25 cellular contexts compared by ENCODE assay signal in genomic region chr22:39984006-39984405, GRCh38. TPM values are rescaled to one million over a fixed set of nuclear protein-coding genes. Genes with fewer than 3 reads are reported as not detected.
DNase-seq lines count a peak whose midpoint lies in the region; ATAC-seq and TF ChIP-seq lines count a peak whose summit lies in the region.
"Had no signal": no experiment of that assay in that cellular context is flagged by ENCODE, and none has a peak within 500 bp of the region (broad histone marks: within the 10 kb centered on the region; RNA-seq: fewer than 3 reads in every experiment).

No MANE protein-coding gene starts in this region.

- TF ChIP-seq CTCF in osteoblast (IDR thresholded peaks at IDR 0.05; ENCODE audit: extremely low read depth, low read depth, low read length) (no peak), GM10248 (IDR thresholded peaks at IDR 0.05; ENCODE audit: control extremely low read depth, extremely low read depth, low read depth, missing control alignments) (no peak)

- DNase-seq in EH (ENCODE audit: low read depth): peak; percentile 11
- peak; percentile 60 for DNase-seq in SK-MEL-5 (ENCODE audit: low read depth, low spot score)
- peak; percentile 60 for DNase-seq in osteoblast (ENCODE audit: insufficient read length, low spot score, missing footprints)
- no peak for DNase-seq in GM10248 (ENCODE audit: extremely low spot score)
- DNase-seq: activated CD8-positive, alpha-beta T cell treated with anti-CD3 and anti-CD28 coated beads for 36 hours; activated naive CD4-positive, alpha-beta T cell; aorta; DMS53; effector memory CD8-positive, alpha-beta T cell; H7; NCI-H1048; NCI-H2029; NCI-H345; NK-92 treated with Interleukin-12 subunit alpha and Interleukin-12 subunit beta, amount 100 ng/mL, for 24 hours; occipital lobe; right cardiac atrium; stimulated activated CD4-positive, alpha-beta T cell treated with anti-CD3 and anti-CD28 coated beads, Interleukin-12 subunit alpha, Interleukin-12 subunit beta, amount 100 ng/mL, for 4 hours; substantia nigra; T1000 had no signal

- H3K4me3 ChIP-seq in esophagus (ENCODE audit: low read depth in 1 of 2, low read length in 2 of 2): no peak overlapping the region
- H3K4me3 ChIP-seq in osteoblast (ENCODE audit: insufficient read depth, low read length): no peak overlapping the region
- H3K4me3 ChIP-seq: hepatocyte had no signal

- POLR2A ChIA-PET in GM10248 (lab: Yijun Ruan, JAX): no interaction called here

- H3K4me2 ChIP-seq in osteoblast (ENCODE audit: insufficient read depth, low read length): no peak overlapping the region
- H3K4me2 ChIP-seq: hepatocyte had no signal

- no peaks in the 10 kb centered on the region for H3K36me3 ChIP-seq in esophagus (ENCODE audit: control insufficient read depth in 2 of 2, insufficient read depth in 2 of 2, low read length in 1 of 2)
- H3K36me3 ChIP-seq in osteoblast (ENCODE audit: insufficient read depth, low read length): no peaks in the 10 kb centered on the region

- no peak for ATAC-seq in HG02870 (IDR thresholded peaks at IDR 0.05; ENCODE audit: unreplicated experiment)
- ATAC-seq in HG03159 (IDR thresholded peaks at IDR 0.05; ENCODE audit: unreplicated experiment): no peak
- ATAC-seq: activated CD8-positive, alpha-beta T cell treated with anti-CD3 and anti-CD28 coated beads for 36 hours; effector memory CD8-positive, alpha-beta T cell; right cardiac atrium had no signal

- no peaks in the 10 kb centered on the region for H3K79me2 ChIP-seq in osteoblast (ENCODE audit: insufficient read depth, low read length)
- H3K79me2 ChIP-seq: hepatocyte had no signal

- H3K9me3 ChIP-seq in esophagus (ENCODE audit: control insufficient read depth in 2 of 2, insufficient read depth in 1 of 2, low read depth in 1 of 2, low read length in 1 of 2): no peaks in the 10 kb centered on the region
- no peaks in the 10 kb centered on the region for H3K9me3 ChIP-seq in osteoblast (ENCODE audit: low read depth, low read length)

- in situ Hi-C loops in SK-MEL-5 (cut with HindIII; ENCODE audit: low pct_unique_long_range_greater_than_20kb, low sequenced_read_pairs): no loop called here

- H3K4me1 ChIP-seq in esophagus (ENCODE audit: control insufficient read depth in 2 of 2, insufficient read depth in 2 of 2, low read length in 1 of 2): peaks cover 8 to 9% of the 10 kb centered on the region in 2 donors
- no peaks in the 10 kb centered on the region for H3K4me1 ChIP-seq in osteoblast (ENCODE audit: insufficient read depth, low read length)

- 36 to 44% methylated on average over 2 of the region's 2 CpGs for WGBS in esophagus, 2 donors

- no peak overlapping the region for H2AFZ ChIP-seq in osteoblast (ENCODE audit: low read length)
- H2AFZ ChIP-seq: hepatocyte had no signal

- no peaks in the 10 kb centered on the region for H3K27me3 ChIP-seq in esophagus (ENCODE audit: control insufficient read depth in 1 of 2, insufficient read depth in 2 of 2, low read length in 2 of 2)
- peaks cover 8% of the 10 kb centered on the region for H3K27me3 ChIP-seq in osteoblast (ENCODE audit: insufficient read depth, low read length)
- H3K27me3 ChIP-seq: hepatocyte had no signal

- H3K27ac ChIP-seq in esophagus (ENCODE audit: low read depth in 2 of 2, low read length in 1 of 2): peak overlapping the region; percentile 52 to 58
- H3K27ac ChIP-seq in osteoblast (ENCODE audit: low read depth, low read length): no peak overlapping the region
- H3K27ac ChIP-seq: hepatocyte had no signal

- no peaks in the 10 kb centered on the region for H4K20me1 ChIP-seq in osteoblast (ENCODE audit: insufficient read depth, low read length)

- CTCF ChIA-PET in GM10248 (lab: Yijun Ruan, JAX): interaction anchor here (1.3 kb wide), 1 partner anchor 449 kb away, joined by 3 read pairs; no protein-coding TSS in a partner anchor

RNA-seq across cellular contexts. Expression of gene FAM83F, which starts 10.7 kb away (rescaled TPM):
- total RNA-seq in SK-MEL-5 (2014; rRNA removed; shearing (Covaris generic)): not detected in 2 replicates
- polyA plus RNA-seq in SK-MEL-5 (2015; cell fraction: cytosol; rRNA removed): not detected in 2 replicates
- polyA plus RNA-seq in SK-MEL-5 (2015; cell fraction: nucleus; rRNA removed): not detected in 2 replicates
- 10 to 100 TPM in 1 of 2 donors, 1 to 10 TPM in 1; 8.6 to 12.9 TPM for polyA plus RNA-seq in esophagus
- total RNA-seq in osteoblast: not detected in 2 replicates
- total RNA-seq: lung microvascular endothelial cell had no signal

RNA-seq across cellular contexts. Expression of gene TMA7B, which starts 23.8 kb away (rescaled TPM):
- total RNA-seq in SK-MEL-5 (2014; rRNA removed; shearing (Covaris generic)): 0.08 TPM in 1 of 2 replicates, not detected in the other
- 0.19 TPM in 1 of 2 replicates, not detected in the other for polyA plus RNA-seq in SK-MEL-5 (2015; cell fraction: cytosol; rRNA removed)
- not detected in 2 replicates for polyA plus RNA-seq in SK-MEL-5 (2015; cell fraction: nucleus; rRNA removed)
- polyA plus RNA-seq in esophagus: under 1 TPM in 1 of 2 donors, not detected in 1; 0.14 TPM
- not detected in 2 replicates for total RNA-seq in osteoblast
- total RNA-seq: H7, hepatocyte, HT-29, lung microvascular endothelial cell, occipital lobe had no signal
- polyA plus RNA-seq: aorta, hepatocyte had no signal
